ENCODE assay signal across 21 cellular contexts in the genomic region with DNA sequence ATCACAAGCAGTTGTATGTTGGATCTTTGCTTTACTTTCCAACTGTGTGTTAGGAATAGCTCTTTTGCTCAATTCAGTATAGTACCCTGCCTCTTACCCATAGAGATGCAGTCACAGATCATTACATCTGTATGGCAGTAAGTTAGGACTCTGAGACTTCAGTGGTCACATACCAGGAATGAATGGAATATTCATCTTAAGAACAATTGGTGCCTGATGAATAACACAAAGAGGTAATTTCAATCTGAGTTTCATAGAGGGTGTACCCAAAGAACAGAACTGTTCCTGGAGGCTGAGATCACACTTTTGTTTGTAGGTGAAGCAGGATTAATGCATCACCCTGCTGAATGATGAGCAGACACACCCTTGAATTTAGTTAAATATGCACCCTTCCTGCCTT. TPM values are rescaled to one million over a fixed set of nuclear protein-coding genes. Genes with fewer than 3 reads are reported as not detected.
DNase-seq lines count a peak whose midpoint lies in the region; ATAC-seq, FAIRE-seq and TF ChIP-seq lines count a peak whose summit lies in the region.
"Had no signal": no experiment of that assay in that cellular context is flagged by ENCODE, and none has a peak within 500 bp of the region (broad histone marks: within the 10 kb centered on the region; RNA-seq: fewer than 3 reads in every experiment).

No MANE protein-coding gene starts in this region.

- peak overlapping the region; percentile 93 for H3K27ac ChIP-seq in keratinocyte (ENCODE audit: control insufficient read depth, insufficient read depth, low read length)
- H3K27ac ChIP-seq: A549, GM23248 had no signal

- H3K4me2 ChIP-seq in keratinocyte (ENCODE audit: control insufficient read depth, extremely low read depth, insufficient read depth, low read depth, low read length), result peak overlapping the region; percentile 84
- H3K4me2 ChIP-seq: A549 had no signal

- H4K20me1 ChIP-seq in keratinocyte (ENCODE audit: control insufficient read depth, extremely low read depth, insufficient read depth, low read length), result no peaks in the 10 kb centered on the region

- no peak for TF ChIP-seq EP300 in Ishikawa (IDR thresholded peaks at IDR 0.05; ENCODE audit: borderline replicate concordance)

- peak overlapping the region; percentile 51 for H2AFZ ChIP-seq in keratinocyte (ENCODE audit: control insufficient read depth, low read length)
- H2AFZ ChIP-seq: GM23248 had no signal

- H3K79me2 ChIP-seq in keratinocyte (ENCODE audit: control insufficient read depth, insufficient read depth, low read length), result no peaks in the 10 kb centered on the region

- dilution Hi-C loops in keratinocyte (cut with MboI; ENCODE audit: extremely low pct_ligation_motif_present, low sequenced_read_pairs), result no loop called here

- peak; percentile 30 for DNase-seq in AG10803 (ENCODE audit: low read depth)
- DNase-seq in astrocyte of the hippocampus (ENCODE audit: low read depth, low spot score), result peak; percentile 40
- peak; percentile 92 for DNase-seq in keratinocyte (ENCODE audit: low read depth, low spot score)
- DNase-seq in dedifferentiated amniotic fluid mesenchymal stem cell (ENCODE audit: extremely low spot score), result no peak
- no peak for DNase-seq in left cardiac atrium
- no peak for DNase-seq in cerebellar nuclear complex (lab: John Stamatoyannopoulos, UW)
- DNase-seq: CD4-positive, CD25-positive, alpha-beta regulatory T cell; DMS79; GM23248; HFFc6; NCI-H1417 treated with DMSO at 0.1 percent for 48 hours; NCI-H2081; NCI-H2227 treated with DMSO at 0.1 percent for 48 hours; NCI-H69; Right ventricle myocardium superior had no signal

- intact Hi-C loops in left cardiac atrium (cut with DNase I), result no loop called here

- no peak for FAIRE-seq in keratinocyte (lab: Jason Lieb, UNC)
- FAIRE-seq: A549, G401.6, GM12892 had no signal

- no peak for TF ChIP-seq RAD21 in Ishikawa (IDR thresholded peaks at IDR 0.05; ENCODE audit: low read depth)

- no peaks in the 10 kb centered on the region for H3K9me3 ChIP-seq in keratinocyte (ENCODE audit: control insufficient read depth, low read depth, low read length)
- H3K9me3 ChIP-seq: A549 had no signal

- H3K9me1 ChIP-seq in keratinocyte (ENCODE audit: control insufficient read depth, extremely low read depth, insufficient read depth, low read length), result no peaks in the 10 kb centered on the region

- H3K9ac ChIP-seq in keratinocyte (ENCODE audit: control insufficient read depth, extremely low read depth, insufficient read depth, low read length), result peak overlapping the region; percentile 66
- H3K9ac ChIP-seq: GM23248 had no signal

- H3K36me3 ChIP-seq in keratinocyte (ENCODE audit: control insufficient read depth in 2 of 2, extremely low read depth in 1 of 2, insufficient read depth in 2 of 2, low read length in 2 of 2), result no peaks in the 10 kb centered on the region

- H3K4me3 ChIP-seq in AG10803 (ENCODE audit: low read length) (no peak overlapping the region), keratinocyte (ENCODE audit: control insufficient read depth in 2 of 3, extremely low read depth in 1 of 3, insufficient read depth in 2 of 3, low read depth in 1 of 3, low read length in 3 of 3) (peak overlapping the region in 1 of 3 experiments; percentile 52)
- H3K4me3 ChIP-seq: A549, GM23248 had no signal

- ATAC-seq in GM18498 (IDR thresholded peaks at IDR 0.05; ENCODE audit: unreplicated experiment), result no peak
- ATAC-seq in left cardiac atrium, result no peak
- ATAC-seq: A549, SK-N-SH treated with all-trans-retinoic acid at 6 μM for 48 hours had no signal

- no peak for TF ChIP-seq CTCF in AG10803 (conservative IDR thresholded peaks at IDR 0.05; ENCODE audit: low read length)
- no peak for TF ChIP-seq CTCF in keratinocyte (optimal IDR thresholded peaks at IDR 0.05 in 1 of 3, IDR thresholded peaks at IDR 0.05 in 1 of 3, conservative IDR thresholded peaks at IDR 0.05 in 1 of 3; ENCODE audit: extremely low read depth in 1 of 3, insufficient read depth in 2 of 3, low read length in 3 of 3)

- H3K4me1 ChIP-seq in keratinocyte (ENCODE audit: control insufficient read depth, extremely low read depth, insufficient read depth, low read length), result peaks cover 38% of the 10 kb centered on the region
- H3K4me1 ChIP-seq: A549 had no signal

- no peaks in the 10 kb centered on the region for H3K27me3 ChIP-seq in keratinocyte (ENCODE audit: control insufficient read depth, extremely low read depth, insufficient read depth, low read length)

TF ChIP-seq in Ishikawa, 13 proteins besides CTCF, POLR2A, EP300 and RAD21:
- TF ChIP-seq FOXM1 (IDR thresholded peaks at IDR 0.05; ENCODE audit: borderline replicate concordance, low read depth) (no peak), TAF1 (IDR thresholded peaks at IDR 0.05; ENCODE audit: low read depth) (no peak), USF1 (IDR thresholded peaks at IDR 0.05) (no peak), NFIC (IDR thresholded peaks at IDR 0.05) (no peak), TEAD4 (IDR thresholded peaks at IDR 0.05) (peak; percentile 61; the same call in 1 of the 2 replicates)

RNA-seq across cellular contexts. Expression of gene KIF13A, which starts 28.7 kb away (rescaled TPM):
- polyA plus RNA-seq in keratinocyte, result 90.1 to 106 TPM (median 96.2 TPM) in 3 replicates
- polyA plus RNA-seq in keratinocyte (2011; ENCODE audit: low read depth), result 40.6 TPM
- polyA plus RNA-seq in keratinocyte (2011; cell fraction: cytosol; rRNA removed), result 81.7 and 104 TPM in 2 replicates
- polyA plus RNA-seq in keratinocyte (2011; cell fraction: nucleus; rRNA removed), result 149 and 161 TPM in 2 replicates
- polyA plus RNA-seq in keratinocyte (2012; ENCODE audit: low replicate concordance), result 51.2 and 90.2 TPM in 2 replicates
- 87.5 to 126 TPM (median 106 TPM) in 3 replicates for polyA minus RNA-seq in keratinocyte
- polyA minus RNA-seq in keratinocyte (2011; cell fraction: cytosol; rRNA and poly(A)+ RNA removed), result 73.3 TPM
- polyA minus RNA-seq in keratinocyte (2011; cell fraction: nucleus; rRNA and poly(A)+ RNA removed), result 171 and 308 TPM in 2 replicates
- total RNA-seq in left cardiac atrium, result 10 to 100 TPM; 60.5 to 64.7 TPM
- polyA plus RNA-seq: CD4-positive, CD25-positive, alpha-beta regulatory T cell had no signal

Comparison
In these comparisons a context has a peak if more than half of its experiments do, and no peak if none do; other contexts are left out.
1. DNase-seq: peak in AG10803 (single experiment), astrocyte of the hippocampus (single experiment) and keratinocyte (single experiment); none in dedifferentiated amniotic fluid mesenchymal stem cell (single experiment), left cardiac atrium (single experiment) and cerebellar nuclear complex (0 of 2).